ENCODE assay signal across 15 cellular contexts in genomic region chrX:9241427-9241826, GRCh38.
DNase-seq lines count a peak whose midpoint lies in the region; ATAC-seq and TF ChIP-seq lines count a peak whose summit lies in the region.
"Had no signal": no experiment of that assay in that cellular context is flagged by ENCODE, and none has a peak within 500 bp of the region (broad histone marks: within the 10 kb centered on the region; RNA-seq: fewer than 3 reads in every experiment).

No MANE protein-coding gene starts in this region.

- H3K9me3 Mint-ChIP-seq in immature natural killer cell = peaks cover 0 to 2% (median 0%) of the 10 kb centered on the region in 6 donors
- H3K9me3 Mint-ChIP-seq: CD4-positive, alpha-beta memory T cell had no signal

- no peak overlapping the region for H2BK15ac ChIP-seq in IMR-90 (ENCODE audit: low read depth, low read length)

- no peaks in the 10 kb centered on the region for H4K20me1 ChIP-seq in IMR-90 (ENCODE audit: insufficient read depth, low read length)

- POLR2A ChIA-PET in IMR-90 (lab: Charles Lee; ENCODE audit: unreplicated experiment) = no interaction called here

- H3K9me3 ChIP-seq in IMR-90 (ENCODE audit: control insufficient read depth, insufficient read depth, low read length) = no peaks in the 10 kb centered on the region
- no peaks in the 10 kb centered on the region for H3K9me3 ChIP-seq in prostate gland

- in situ Hi-C loops in IMR-90 (cut with MboI; ENCODE audit: low sequenced_read_pairs) = no loop called here

- TF ChIP-seq CTCF in IMR-90 (conservative IDR thresholded peaks at IDR 0.05; ENCODE audit: low read depth, low read length) (no peak), prostate gland (IDR thresholded peaks at IDR 0.05) (no peak)

- TF ChIP-seq RAD21 in IMR-90 (IDR thresholded peaks at IDR 0.05; ENCODE audit: low read length) = no peak

- no peak overlapping the region for H3K9ac ChIP-seq in IMR-90 (ENCODE audit: low read depth, low read length)
- H3K9ac ChIP-seq: GM23248 had no signal

- no peak overlapping the region for H3K4ac ChIP-seq in IMR-90 (ENCODE audit: low read depth, low read length)

- H3K27ac Mint-ChIP-seq in immature natural killer cell = no peak overlapping the region
- H3K27ac Mint-ChIP-seq: CD4-positive, alpha-beta memory T cell had no signal

- no peak overlapping the region for H3K56ac ChIP-seq in IMR-90 (ENCODE audit: extremely low read depth, insufficient read depth, low read length)

- intact Hi-C loops in IMR-90 (cut with micrococcal nuclease) (no loop called here), prostate gland (cut with DNase I) (no loop called here)

- H3K4me2 ChIP-seq in IMR-90 (ENCODE audit: low read depth, low read length) = no peak overlapping the region

- H3K4me1 Mint-ChIP-seq in immature natural killer cell = peaks cover 6 to 8% of the 10 kb centered on the region in 2 donors
- H3K4me1 Mint-ChIP-seq: CD4-positive, alpha-beta memory T cell had no signal

- H4K5ac ChIP-seq in IMR-90 (ENCODE audit: low read depth, low read length) = no peak overlapping the region

- no peak overlapping the region for H4K91ac ChIP-seq in IMR-90 (ENCODE audit: insufficient read depth, low read depth, low read length)

- CTCF ChIA-PET in IMR-90 (lab: Yijun Ruan, JAX) = no interaction called here

- H3K14ac ChIP-seq in IMR-90 (replicated peaks; ENCODE audit: low read depth, low read length) = no peak overlapping the region

- H2BK120ac ChIP-seq in IMR-90 (ENCODE audit: low read depth, low read length) = no peak overlapping the region

- 88% methylated on average over 3 of the region's 11 CpGs; no CpG with 5 or more reads in 1 of the 2 experiments for WGBS in IMR-90 (ENCODE audit: extremely low coverage in 2 of 2, insufficient read length in 1 of 2), 2 experiments
- 77% methylated on average over 5 of the region's 11 CpGs for WGBS in prostate gland

- H3K4me1 ChIP-seq in IMR-90 (ENCODE audit: control insufficient read depth, insufficient read depth, low read length) = no peaks in the 10 kb centered on the region
- no peaks in the 10 kb centered on the region for H3K4me1 ChIP-seq in prostate gland (replicated peaks)

- ATAC-seq in IMR-90 (ENCODE audit: low read depth) = no peak
- ATAC-seq in HG03460 (IDR thresholded peaks at IDR 0.05; ENCODE audit: unreplicated experiment) = no peak

- DNase-seq in IMR-90 (no peak), islet precursor cell (peak; percentile 59), prostate gland (ENCODE audit: low spot score) (peak; percentile 4), NCI-H128 (lab: John Stamatoyannopoulos, UW; ENCODE audit: unreplicated experiment) (no peak), immature natural killer cell (no peak)
- DNase-seq: C1 segment of cervical spinal cord; Calu3; CD4-positive, alpha-beta memory T cell; COR-L47; DMS53; DMS79 treated with DMSO at 0.1 percent for 48 hours; H7; HCEC 1CT had no signal

- no peak overlapping the region for H3K23ac ChIP-seq in IMR-90 (ENCODE audit: low read depth, low read length)

- no peak overlapping the region for H2AK5ac ChIP-seq in IMR-90 (ENCODE audit: low read depth, low read length)

- no peak overlapping the region for H2BK20ac ChIP-seq in IMR-90 (ENCODE audit: low read depth, low read length)

- H3K27me3 Mint-ChIP-seq in immature natural killer cell (ENCODE audit: low read depth in 3 of 3) = peaks cover 0 to 7% (median 0%) of the 10 kb centered on the region in 3 donors
- H3K27me3 Mint-ChIP-seq: CD4-positive, alpha-beta memory T cell had no signal

- BruUV-seq in IMR-90 (replicated peaks; lab: Mats Ljungman, UMichigan) = no TSS peak

- H3K27ac ChIP-seq in IMR-90 (ENCODE audit: insufficient read depth, low read length) (no peak overlapping the region), prostate gland (no peak overlapping the region)
- H3K27ac ChIP-seq: GM23248 had no signal

- H3K27me3 ChIP-seq in IMR-90 (ENCODE audit: control insufficient read depth, insufficient read depth, low read length) = no peaks in the 10 kb centered on the region
- no peaks in the 10 kb centered on the region for H3K27me3 ChIP-seq in prostate gland (replicated peaks; ENCODE audit: insufficient read depth)

- no peak overlapping the region for H3K4me3 Mint-ChIP-seq in immature natural killer cell
- H3K4me3 Mint-ChIP-seq: CD4-positive, alpha-beta memory T cell had no signal

- no peaks in the 10 kb centered on the region for H3K9me1 ChIP-seq in IMR-90 (ENCODE audit: insufficient read depth, low read length)

- H4K8ac ChIP-seq in IMR-90 (ENCODE audit: low read depth in 2 of 2, low read length in 2 of 2) = no peak overlapping the region

- H3K79me1 ChIP-seq in IMR-90 (ENCODE audit: low read depth in 1 of 2, low read length in 2 of 2) = no peaks in the 10 kb centered on the region

- H3K18ac ChIP-seq in IMR-90 (ENCODE audit: low read depth, low read length) = no peak overlapping the region

- H2AK9ac ChIP-seq in IMR-90 (replicated peaks; ENCODE audit: low read depth, low read length, poor library complexity) = peak overlapping the region; percentile 16

- H2AFZ ChIP-seq in IMR-90 (replicated peaks; ENCODE audit: low read length, poor library complexity) = no peak overlapping the region
- H2AFZ ChIP-seq: GM23248 had no signal

- H3K36me3 ChIP-seq in IMR-90 (ENCODE audit: control insufficient read depth, insufficient read depth, low read length) (no peaks in the 10 kb centered on the region), prostate gland (no peaks in the 10 kb centered on the region)

- TF ChIP-seq POLR2A in IMR-90 (IDR thresholded peaks at IDR 0.05; ENCODE audit: low read depth, low read length) (no peak), prostate gland (IDR thresholded peaks at IDR 0.05) (no peak)

- H3K36me3 Mint-ChIP-seq in immature natural killer cell = no peaks in the 10 kb centered on the region
- H3K36me3 Mint-ChIP-seq: CD4-positive, alpha-beta memory T cell had no signal

- H3K4me3 ChIP-seq in IMR-90 (ENCODE audit: insufficient read depth, low read depth, low read length) (no peak overlapping the region), prostate gland (no peak overlapping the region)
- H3K4me3 ChIP-seq: GM23248 had no signal

- H2BK5ac ChIP-seq in IMR-90 (ENCODE audit: low read depth, low read length, poor library complexity, severe bottlenecking) = no peak overlapping the region

- dilution Hi-C loops in IMR-90 (cut with HindIII; ENCODE audit: low sequenced_read_pairs, unreplicated experiment) = no loop called here

TF ChIP-seq in IMR-90, 13 proteins besides CTCF, POLR2A, EP300 and RAD21:
- TF ChIP-seq FOS (IDR thresholded peaks at IDR 0.05; ENCODE audit: low read depth, low read length) = no peak
- no peak for TF ChIP-seq SMC3 (IDR thresholded peaks at IDR 0.05; ENCODE audit: low read depth, low read length)
- no peak for TF ChIP-seq MAZ (IDR thresholded peaks at IDR 0.05; ENCODE audit: borderline replicate concordance, low read depth, low read length)
- no peak for TF ChIP-seq ELK1 (IDR thresholded peaks at IDR 0.05; ENCODE audit: borderline replicate concordance, low read depth, low read length)
- TF ChIP-seq MAFK (IDR thresholded peaks at IDR 0.05; ENCODE audit: low read depth, low read length) = no peak
- TF ChIP-seq NFE2L2 (IDR thresholded peaks at IDR 0.05; ENCODE audit: low read depth, low read length) = no peak
- TF ChIP-seq RFX5 (IDR thresholded peaks at IDR 0.05; ENCODE audit: low read depth, low read length) = no peak

Comparison
In these comparisons a context has a peak if more than half of its experiments do, and no peak if none do; other contexts are left out.
1. DNase-seq: peak in islet precursor cell (single experiment) and prostate gland (single experiment); none in IMR-90 (single experiment), NCI-H128 (single experiment) and immature natural killer cell (0 of 3).